Comparison of ENCODE assay signal across 16 cellular contexts in genomic region chr7:154767821-154768415, GRCh38.
"Had no signal": no experiment of that assay in that cellular context is flagged by ENCODE, and none has a peak within 500 bp of the region (broad histone marks: within the 10 kb centered on the region; RNA-seq: fewer than 3 reads in every experiment).

No MANE protein-coding gene starts in this region.

- ATAC-seq: activated naive CD4-positive, alpha-beta T cell treated with anti-CD3 and anti-CD28 coated beads, Interleukin-2, amount 50 U/mL, for 72 hours had no signal

- H3K27ac ChIP-seq: left ventricle myocardium inferior, transverse colon, WERI-Rb-1 had no signal

- H3K4me3 ChIP-seq: left ventricle myocardium inferior, transverse colon had no signal

- DNase-seq: activated CD4-positive, alpha-beta memory T cell treated with anti-CD3 and anti-CD28 coated beads, Interleukin-2, amount 10 ng/mL, durations not matched to agents 7 days and 5 days; activated effector memory CD4-positive, alpha-beta T cell treated with Interleukin-2 at 50 U/mL for 16 hours; activated T-cell treated with anti-CD3 and anti-CD28 coated beads, Interleukin-2, amount 50 U/mL, for 24 hours; central memory CD4-positive, alpha-beta T cell; effector memory CD4-positive, alpha-beta T cell; foreskin fibroblast; hippocampal formation; kidney; left ventricle myocardium inferior; mesenchymal stem cell; small intestine; stimulated activated CD4-positive, alpha-beta T cell treated with anti-CD3 and anti-CD28 coated beads, Interleukin-4, amount 100 ng/mL, for 24 hours; stimulated activated naive CD4-positive, alpha-beta T cell; transverse colon; WERI-Rb-1 had no signal

- H3K27me3 ChIP-seq: transverse colon had no signal
